In genomic region chr10:69384320-69384719, GRCh38 we compare ENCODE assay signal across 27 cellular contexts. TPM values are rescaled to one million over a fixed set of nuclear protein-coding genes. Genes with fewer than 3 reads are reported as not detected.
DNase-seq lines count a peak whose midpoint lies in the region; ATAC-seq and TF ChIP-seq lines count a peak whose summit lies in the region.
"Had no signal": no experiment of that assay in that cellular context is flagged by ENCODE, and none has a peak within 500 bp of the region (broad histone marks: within the 10 kb centered on the region; RNA-seq: fewer than 3 reads in every experiment).

No MANE protein-coding gene starts in this region.

- 90 to 96% methylated on average over 7 to 10 of the region's 10 CpGs for WGBS in transverse colon (ENCODE audit: low coverage in 1 of 2), 2 donors

- H3K4me1 ChIP-seq in vagina (peaks cover 49% of the 10 kb centered on the region), transverse colon (peaks cover 0 to 11% (median 3%) of the 10 kb centered on the region in 4 donors), colonic mucosa (no peaks in the 10 kb centered on the region)
- H3K4me1 ChIP-seq: pancreas had no signal

- H3K27me3 Mint-ChIP-seq in activated naive CD4-positive, alpha-beta T cell treated with anti-CD3 and anti-CD28 coated beads for 36 hours (ENCODE audit: low read depth), result no peaks in the 10 kb centered on the region
- H3K27me3 Mint-ChIP-seq: CD8-positive, alpha-beta memory T cell; IgD-negative memory B cell; natural killer cell treated with Interleukin-12 subunit alpha and Interleukin-12 subunit beta and Interleukin-15 and Interleukin-18, amount 100 ng/mL, for 72 hours had no signal

- no peak for TF ChIP-seq CTCF in vagina (IDR thresholded peaks at IDR 0.05)
- no peak for TF ChIP-seq CTCF in coronary artery (IDR thresholded peaks at IDR 0.05)
- TF ChIP-seq CTCF in transverse colon (IDR thresholded peaks at IDR 0.05), result no peak
- no peak for TF ChIP-seq CTCF in colonic mucosa (IDR thresholded peaks at IDR 0.05)

- H3K27me3 ChIP-seq in vagina (no peaks in the 10 kb centered on the region), transverse colon (no peaks in the 10 kb centered on the region), colonic mucosa (no peaks in the 10 kb centered on the region)
- H3K27me3 ChIP-seq: pancreas had no signal

- in situ Hi-C loops in transverse colon (cut with MboI; ENCODE audit: low pct_ligation_motif_present in 1 of 4, low pct_unique_long_range_greater_than_20kb in 1 of 4, low sequenced_read_pairs in 3 of 4), result loop anchor here in 3 of 4 donors (25.0 kb wide), 1 partner anchor 397 kb away; the partner anchor contains the start of gene KIFBP (in 3 of the 3)

- TF ChIP-seq POLR2A in vagina (IDR thresholded peaks at IDR 0.05) (no peak), transverse colon (IDR thresholded peaks at IDR 0.05) (no peak)

- H3K9ac ChIP-seq in colonic mucosa (ENCODE audit: low read depth in 2 of 2, low read length in 2 of 2), result no peak overlapping the region

- H3K4me1 Mint-ChIP-seq in activated naive CD4-positive, alpha-beta T cell treated with anti-CD3 and anti-CD28 coated beads for 36 hours (ENCODE audit: low read depth), result peaks cover 4% of the 10 kb centered on the region
- H3K4me1 Mint-ChIP-seq: CD8-positive, alpha-beta memory T cell had no signal

- H3K27ac ChIP-seq in epithelial cell of prostate (peak overlapping the region; percentile 93), vagina (peak overlapping the region; percentile 63), coronary artery (peak overlapping the region in 1 of 2 donors; percentile 82), transverse colon (no peak overlapping the region), colonic mucosa (no peak overlapping the region)
- H3K27ac ChIP-seq: pancreas had no signal

- H3K27ac Mint-ChIP-seq in activated naive CD4-positive, alpha-beta T cell treated with anti-CD3 and anti-CD28 coated beads for 36 hours, result peak overlapping the region; percentile 5
- H3K27ac Mint-ChIP-seq in activated naive CD4-positive, alpha-beta T cell treated with anti-CD3 and anti-CD28 coated beads, Interleukin-2, amount 50 U/mL, for 72 hours, result peak overlapping the region in 1 of 2 donors; percentile 85
- H3K27ac Mint-ChIP-seq: natural killer cell treated with Interleukin-12 subunit alpha and Interleukin-12 subunit beta and Interleukin-15 and Interleukin-18, amount 100 ng/mL, for 72 hours had no signal

- DNase-seq in activated naive CD4-positive, alpha-beta T cell treated with anti-CD3 and anti-CD28 coated beads for 36 hours, result no peak
- DNase-seq in activated naive CD4-positive, alpha-beta T cell treated with anti-CD3 and anti-CD28 coated beads, Interleukin-2, amount 50 U/mL, for 72 hours (ENCODE audit: low spot score in 2 of 2), result no peak
- DNase-seq in epithelial cell of prostate (ENCODE audit: low read depth, low spot score) (no peak), posterior vena cava (ENCODE audit: low spot score) (peak; percentile 68), vagina (ENCODE audit: extremely low spot score in 2 of 2) (no peak), coronary artery (ENCODE audit: low spot score) (no peak), transverse colon (no peak), colonic mucosa (no peak)
- DNase-seq: activated CD4-positive, alpha-beta T cell treated with anti-CD3 and anti-CD28 coated beads for 48 hours; activated naive CD4-positive, alpha-beta T cell treated with Interleukin-2 at 50 U/mL for 16 hours; activated T-cell treated with anti-CD3 and anti-CD28 coated beads, Interleukin-2, amount 50 U/mL, for 72 hours; aorta; CD8-positive, alpha-beta memory T cell; cortex of kidney; kidney; NCI-H1092 treated with DMSO at 0.1 percent for 48 hours; NCI-H187; NCI-H524; pancreas; Right ventricle myocardium superior; stimulated activated CD4-positive, alpha-beta T cell treated with anti-CD3 and anti-CD28 coated beads, Interleukin-12 subunit alpha, Interleukin-12 subunit beta, amount 100 ng/mL, for 4 hours; stimulated activated CD4-positive, alpha-beta T cell treated with anti-CD3 and anti-CD28 coated beads, Interleukin-4, amount 100 ng/mL, for 1 hour had no signal

- no peak overlapping the region for H3K4me3 Mint-ChIP-seq in activated naive CD4-positive, alpha-beta T cell treated with anti-CD3 and anti-CD28 coated beads for 36 hours
- H3K4me3 Mint-ChIP-seq: activated T-cell treated with anti-CD3 and anti-CD28 coated beads, Interleukin-2, amount 50 U/mL, for 72 hours; CD8-positive, alpha-beta memory T cell; IgD-negative memory B cell; natural killer cell treated with Interleukin-12 subunit alpha and Interleukin-12 subunit beta and Interleukin-15 and Interleukin-18, amount 100 ng/mL, for 72 hours; T-helper 2 cell treated with Interferon-gamma antibody and Interleukin-4, amounts not matched to agents 5 μg/mL and 100 μg/mL, for 36 hours had no signal

- H3K9me3 ChIP-seq in vagina (no peaks in the 10 kb centered on the region), transverse colon (no peaks in the 10 kb centered on the region), colonic mucosa (no peaks in the 10 kb centered on the region)
- H3K9me3 ChIP-seq: A549, pancreas had no signal

- H3K36me3 Mint-ChIP-seq in activated naive CD4-positive, alpha-beta T cell treated with anti-CD3 and anti-CD28 coated beads for 36 hours (ENCODE audit: low read depth), result peaks cover 36% of the 10 kb centered on the region
- peaks cover 10 to 12% of the 10 kb centered on the region in 2 donors for H3K36me3 Mint-ChIP-seq in activated naive CD4-positive, alpha-beta T cell treated with anti-CD3 and anti-CD28 coated beads, Interleukin-2, amount 50 U/mL, for 72 hours

- CTCF ChIA-PET in activated naive CD4-positive, alpha-beta T cell treated with anti-CD3 and anti-CD28 coated beads for 36 hours (lab: Charles Lee), result interaction anchor here (0.6 kb wide), 1 partner anchor 149 kb away, joined by 3 read pairs; no protein-coding TSS in a partner anchor

- no peak for ATAC-seq in activated naive CD4-positive, alpha-beta T cell treated with anti-CD3 and anti-CD28 coated beads, Interleukin-2, amount 50 U/mL, for 72 hours
- ATAC-seq: activated T-cell treated with anti-CD3 and anti-CD28 coated beads, Interleukin-2, amount 50 U/mL, for 72 hours; natural killer cell treated with Interleukin-12 subunit alpha and Interleukin-12 subunit beta and Interleukin-15 and Interleukin-18, amount 100 ng/mL, for 72 hours had no signal

- intact Hi-C loops in activated naive CD4-positive, alpha-beta T cell treated with anti-CD3 and anti-CD28 coated beads for 36 hours (cut with micrococcal nuclease), result no loop called here
- intact Hi-C loops in posterior vena cava (cut with DNase I), result loop anchor here in 1 of 2 donors (10.0 kb wide), 1 partner anchor 50 kb away; no protein-coding TSS in a partner anchor
- intact Hi-C loops in vagina (cut with DNase I), result no loop called here
- intact Hi-C loops in transverse colon (cut with DNase I; ENCODE audit: low total_unique reads), result no loop called here
- intact Hi-C loops in colonic mucosa (cut with DNase I), result loop anchor here (10.0 kb wide), 1 partner anchor 70 kb away; no protein-coding TSS in a partner anchor

- H3K4me3 ChIP-seq in vagina (no peak overlapping the region), coronary artery (no peak overlapping the region), transverse colon (no peak overlapping the region), colonic mucosa (no peak overlapping the region)
- H3K4me3 ChIP-seq: A549, pancreas had no signal

- H3K36me3 ChIP-seq in vagina (peaks cover 0 to 74% of the 10 kb centered on the region in 2 donors), transverse colon (peaks cover 0 to 40% (median 14%) of the 10 kb centered on the region in 4 donors), colonic mucosa (peaks cover 6% of the 10 kb centered on the region)

- TF ChIP-seq EP300 in transverse colon (IDR thresholded peaks at IDR 0.05; ENCODE audit: low read depth), result no peak

- no peaks in the 10 kb centered on the region for H3K9me3 Mint-ChIP-seq in activated naive CD4-positive, alpha-beta T cell treated with anti-CD3 and anti-CD28 coated beads for 36 hours
- H3K9me3 Mint-ChIP-seq in activated naive CD4-positive, alpha-beta T cell treated with anti-CD3 and anti-CD28 coated beads, Interleukin-2, amount 50 U/mL, for 72 hours, result no peaks in the 10 kb centered on the region
- H3K9me3 Mint-ChIP-seq: activated T-cell treated with anti-CD3 and anti-CD28 coated beads, Interleukin-2, amount 50 U/mL, for 72 hours; CD8-positive, alpha-beta memory T cell; natural killer cell treated with Interleukin-12 subunit alpha and Interleukin-12 subunit beta and Interleukin-15 and Interleukin-18, amount 100 ng/mL, for 72 hours; T-helper 2 cell treated with Interferon-gamma antibody and Interleukin-4, amounts not matched to agents 5 μg/mL and 100 μg/mL, for 36 hours had no signal

RNA-seq across cellular contexts. Expression of gene TACR2, which starts 32.4 kb away (rescaled TPM):
- total RNA-seq in activated naive CD4-positive, alpha-beta T cell treated with anti-CD3 and anti-CD28 coated beads for 36 hours, result not detected
- under 1 TPM in 1 of 2 donors, not detected in 1; 0.16 TPM for total RNA-seq in activated naive CD4-positive, alpha-beta T cell treated with anti-CD3 and anti-CD28 coated beads, Interleukin-2, amount 50 U/mL, for 72 hours
- total RNA-seq in posterior vena cava (1 to 10 TPM in 1 of 2 donors, under 1 TPM in 1; 0.71 to 3.0 TPM), vagina (6.1 TPM), transverse colon (100 to 1,000 TPM in 2 of 4 donors, 10 to 100 TPM in 2; 18.9 to 241 (median 78.9) TPM), colonic mucosa (10 to 100 TPM in 1 of 2 donors, under 1 TPM in 1; 0.22 to 18.8 TPM)
- total RNA-seq: activated T-cell treated with anti-CD3 and anti-CD28 coated beads, Interleukin-2, amount 50 U/mL, for 72 hours; CD8-positive, alpha-beta memory T cell; H1; natural killer cell treated with Interleukin-12 subunit alpha and Interleukin-12 subunit beta and Interleukin-15 and Interleukin-18, amount 100 ng/mL, for 72 hours had no signal

Comparison
In these comparisons a context has a peak if more than half of its experiments do, and no peak if none do; other contexts are left out.
1. H3K27ac ChIP-seq: peak in epithelial cell of prostate (single experiment) and vagina (single experiment); none in transverse colon (0 of 4) and colonic mucosa (single experiment).